In the genomic region with DNA sequence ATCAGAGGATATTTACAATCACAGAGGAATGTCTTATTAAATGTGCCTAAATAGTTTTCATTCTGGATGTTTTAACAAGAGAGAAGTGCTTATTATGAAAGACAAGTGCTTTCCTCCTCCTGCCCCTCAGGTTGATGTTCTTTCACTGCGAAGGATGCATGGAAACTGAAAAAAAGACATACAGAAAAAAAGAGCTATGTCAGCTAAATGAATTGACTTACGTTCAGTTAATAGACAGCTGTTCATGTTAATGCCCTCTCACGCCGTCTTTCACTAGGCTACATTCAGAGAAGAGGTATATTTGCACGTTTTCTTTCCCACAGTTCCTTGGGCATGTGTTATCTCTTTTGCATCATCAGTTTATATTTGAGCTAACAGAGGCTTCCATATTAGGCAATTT, we compare ENCODE assay signal across 30 cellular contexts.
"Had no signal": no experiment of that assay in that cellular context is flagged by ENCODE, and none has a peak within 500 bp of the region (broad histone marks: within the 10 kb centered on the region; RNA-seq: fewer than 3 reads in every experiment).

No MANE protein-coding gene starts in this region.

- H3K9me3 ChIP-seq: ascending aorta, breast epithelium, colonic mucosa, gastroesophageal sphincter had no signal

- ATAC-seq: activated CD4-positive, alpha-beta T cell treated with anti-CD3 and anti-CD28 coated beads for 36 hours; activated naive CD4-positive, alpha-beta T cell treated with anti-CD3 and anti-CD28 coated beads, Interleukin-2, amount 50 U/mL, for 72 hours; activated T-cell treated with anti-CD3 and anti-CD28 coated beads, Interleukin-2, amount 50 U/mL, for 72 hours; gastroesophageal sphincter; heart right ventricle had no signal

- DNase-seq: activated CD4-positive, alpha-beta memory T cell treated with anti-CD3 and anti-CD28 coated beads, Interleukin-2, amount 10 ng/mL, durations not matched to agents 7 days and 5 days; activated CD4-positive, alpha-beta T cell treated with anti-CD3 and anti-CD28 coated beads for 36 hours; activated CD4-positive, alpha-beta T cell treated with anti-CD3 and anti-CD28 coated beads, Interleukin-2, amount 10 ng/mL, durations not matched to agents 24 days and 14 days; activated CD4-positive, alpha-beta T cell treated with anti-CD3 and anti-CD28 coated beads, Interleukin-2, amount 50 U/mL, for 4 hours; activated CD4-positive, CD25-positive, alpha-beta regulatory T cell; activated CD4-positive, CD25-positive, alpha-beta regulatory T cell treated with anti-CD3 and anti-CD28 coated beads, Interleukin-2, amount 50 U/mL, for 72 hours; activated CD8-positive, alpha-beta memory T cell treated with anti-CD3 and anti-CD28 coated beads, Interleukin-2, amount 50 U/mL, for 48 hours; activated gamma-delta T cell; activated naive CD4-positive, alpha-beta T cell; activated naive CD4-positive, alpha-beta T cell treated with anti-CD3 and anti-CD28 coated beads, Interleukin-2, amount 10 ng/mL, durations not matched to agents 7 days and 5 days; activated naive CD8-positive, alpha-beta T cell treated with anti-CD3 and anti-CD28 coated beads, Interleukin-2, amount 10 ng/mL, durations not matched to agents 7 days and 5 days; activated T-cell treated with anti-CD3 and anti-CD28 coated beads for 4 hours; activated T-cell treated with anti-CD3 and anti-CD28 coated beads, Interleukin-2, amount 50 U/mL, for 24 hours; activated T-cell treated with anti-CD3 and anti-CD28 coated beads, Interleukin-2, amount 50 U/mL, for 72 hours; central memory CD4-positive, alpha-beta T cell; cerebellar nuclear complex; colonic mucosa; effector CD8-positive, alpha-beta T cell; esophagus squamous epithelium; foreskin melanocyte; heart right ventricle; T-helper 2 cell had no signal

- H3K27ac ChIP-seq: ascending aorta, breast epithelium, cardiac muscle cell, colonic mucosa, epithelial cell of prostate, esophagus squamous epithelium, gastroesophageal sphincter, heart right ventricle had no signal

- H3K4me1 ChIP-seq: ascending aorta, breast epithelium, colonic mucosa, esophagus squamous epithelium, gastroesophageal sphincter, heart right ventricle had no signal

- H3K36me3 ChIP-seq: ascending aorta, breast epithelium, cardiac muscle cell, colonic mucosa, esophagus squamous epithelium, gastroesophageal sphincter, heart right ventricle had no signal

- H3K4me3 ChIP-seq: ascending aorta, breast epithelium, cardiac muscle cell, colonic mucosa, esophagus squamous epithelium, gastroesophageal sphincter, heart right ventricle had no signal

- FAIRE-seq: endometrium, endothelial cell of umbilical vein had no signal

- H3K27me3 ChIP-seq: ascending aorta, breast epithelium, cardiac muscle cell, colonic mucosa, esophagus squamous epithelium, gastroesophageal sphincter, heart right ventricle had no signal
